Comparison of ENCODE assay signal across 9 cellular contexts in genomic region chr22:17997456-17997855, GRCh38. TPM values are rescaled to one million over a fixed set of nuclear protein-coding genes. Genes with fewer than 3 reads are reported as not detected.
DNase-seq lines count a peak whose midpoint lies in the region; ATAC-seq and TF ChIP-seq lines count a peak whose summit lies in the region.
"Had no signal": no experiment of that assay in that cellular context is flagged by ENCODE, and none has a peak within 500 bp of the region (broad histone marks: within the 10 kb centered on the region; RNA-seq: fewer than 3 reads in every experiment).

No MANE protein-coding gene starts in this region.

- H4K12ac ChIP-seq in trophoblast cell (ENCODE audit: low read depth, low read length), result no peak overlapping the region

- H3K36me3 ChIP-seq in OCI-LY7 (ENCODE audit: insufficient read depth, low read length) (peaks cover 28% of the 10 kb centered on the region), mammary epithelial cell (ENCODE audit: insufficient read depth, low read length) (peaks cover under 1% of the 10 kb centered on the region), trophoblast cell (ENCODE audit: control insufficient read depth in 1 of 2, insufficient read depth in 2 of 2, low read length in 2 of 2) (peaks cover 0 to 3% of the 10 kb centered on the region in 2 experiments)

- H3K79me2 ChIP-seq in OCI-LY7 (ENCODE audit: insufficient read depth, low read depth, low read length), result peaks cover 96% of the 10 kb centered on the region
- H3K79me2 ChIP-seq in mammary epithelial cell (ENCODE audit: insufficient read depth, low read length), result peaks cover 92% of the 10 kb centered on the region
- peaks cover 12% of the 10 kb centered on the region for H3K79me2 ChIP-seq in trophoblast cell (ENCODE audit: control insufficient read depth, insufficient read depth, low read length, poor library complexity)

- no peak overlapping the region for H2BK120ac ChIP-seq in trophoblast cell (ENCODE audit: insufficient read depth, low read length, poor library complexity)

- H2AK5ac ChIP-seq in trophoblast cell (ENCODE audit: low read length), result no peak overlapping the region

- H4K8ac ChIP-seq in trophoblast cell (ENCODE audit: low read depth, low read length), result no peak overlapping the region

- H3K4ac ChIP-seq in trophoblast cell (ENCODE audit: low read depth, low read length), result no peak overlapping the region

- TF ChIP-seq CTCF in OCI-LY7 (conservative IDR thresholded peaks at IDR 0.05; ENCODE audit: low read length) (no peak), mammary epithelial cell (conservative IDR thresholded peaks at IDR 0.05 in 1 of 2, IDR thresholded peaks at IDR 0.05 in 1 of 2; ENCODE audit: extremely low read depth in 1 of 2, insufficient read depth in 1 of 2, low read depth in 1 of 2, low read length in 2 of 2) (no peak), lower leg skin (IDR thresholded peaks at IDR 0.05) (no peak)

- H4K91ac ChIP-seq in trophoblast cell (ENCODE audit: low read depth, low read length), result no peak overlapping the region

- no peak for TF ChIP-seq POLR2A in lower leg skin (IDR thresholded peaks at IDR 0.05)

- H2AFZ ChIP-seq in OCI-LY7 (ENCODE audit: low read length) (no peak overlapping the region), mammary epithelial cell (ENCODE audit: low read depth, low read length) (no peak overlapping the region), trophoblast cell (ENCODE audit: insufficient read depth, low read length, poor library complexity) (no peak overlapping the region)

- DNase-seq in EL (peak; percentile 59), OCI-LY7 (ENCODE audit: low spot score) (no peak), mammary epithelial cell (peak; percentile 46), trophoblast cell (peak; percentile 69 to 76), lower leg skin (ENCODE audit: low spot score in 2 of 2) (no peak), NCI-H187 (lab: John Stamatoyannopoulos, UW) (no peak), left colon (no peak)
- DNase-seq: NCI-H2171 had no signal

- H3K27me3 ChIP-seq in mammary epithelial cell (ENCODE audit: insufficient read depth, low read length) (no peaks in the 10 kb centered on the region), trophoblast cell (ENCODE audit: insufficient read depth, low read length) (no peaks in the 10 kb centered on the region)

- H3K27ac ChIP-seq in OCI-LY7 (ENCODE audit: low read depth, low read length, poor library complexity, severe bottlenecking) (peak overlapping the region; percentile 96), mammary epithelial cell (ENCODE audit: insufficient read depth, low read depth, low read length) (no peak overlapping the region), trophoblast cell (ENCODE audit: low read depth, low read length) (no peak overlapping the region)

- H2BK5ac ChIP-seq in trophoblast cell (ENCODE audit: low read depth, low read length, poor library complexity), result no peak overlapping the region

- no peaks in the 10 kb centered on the region for H3K9me2 ChIP-seq in OCI-LY7 (ENCODE audit: insufficient read depth, low read length)

- H3K18ac ChIP-seq in trophoblast cell (ENCODE audit: low read length), result no peak overlapping the region

- peaks cover 22% of the 10 kb centered on the region; the same call in 1 of the 2 replicates for H4K20me1 ChIP-seq in OCI-LY7 (ENCODE audit: insufficient read depth, low read length)
- H4K20me1 ChIP-seq in mammary epithelial cell (ENCODE audit: insufficient read depth, low read length), result peaks cover 3% of the 10 kb centered on the region

- dilution Hi-C loops in mammary epithelial cell (cut with HindIII; ENCODE audit: low sequenced_read_pairs), result no loop called here

- BruUV-seq in OCI-LY7 (replicated peaks; lab: Mats Ljungman, UMichigan), result TSS peak; percentile 32
- BruUV-seq in mammary epithelial cell (replicated peaks; lab: Mats Ljungman, UMichigan), result no TSS peak

- H3K4me3 ChIP-seq in OCI-LY7 (ENCODE audit: low read depth, low read length, poor library complexity, severe bottlenecking) (peak overlapping the region; percentile 61), mammary epithelial cell (replicated peaks in 1 of 3; ENCODE audit: insufficient read depth in 1 of 3, low read depth in 2 of 3, low read length in 3 of 3) (no peak overlapping the region), trophoblast cell (ENCODE audit: low read depth, low read length) (no peak overlapping the region), lower leg skin (ENCODE audit: low read depth, poor library complexity, severe bottlenecking) (no peak overlapping the region)

- intact Hi-C loops in OCI-LY7 (cut with micrococcal nuclease; ENCODE audit: unreplicated experiment), result no loop called here
- intact Hi-C loops in mammary epithelial cell (cut with micrococcal nuclease), result no loop called here
- intact Hi-C loops in lower leg skin (cut with DNase I; ENCODE audit: low total_unique reads), result no loop called here
- intact Hi-C loops in left colon (cut with DNase I, micrococcal nuclease), result no loop called here

- peaks cover 79% of the 10 kb centered on the region for H3K4me1 ChIP-seq in OCI-LY7 (ENCODE audit: insufficient read depth, low read length, poor library complexity, severe bottlenecking)
- H3K4me1 ChIP-seq in mammary epithelial cell (ENCODE audit: insufficient read depth, low read length), result peaks cover 29% of the 10 kb centered on the region
- peaks cover 3 to 4% of the 10 kb centered on the region in 2 experiments for H3K4me1 ChIP-seq in trophoblast cell (ENCODE audit: control insufficient read depth in 1 of 2, insufficient read depth in 2 of 2, low read length in 2 of 2)

- peaks cover 7% of the 10 kb centered on the region for H3K79me1 ChIP-seq in trophoblast cell (ENCODE audit: low read length)

- H3K4me2 ChIP-seq in OCI-LY7 (ENCODE audit: low read length) (peak overlapping the region; percentile 69), mammary epithelial cell (ENCODE audit: insufficient read depth, low read depth, low read length) (no peak overlapping the region), trophoblast cell (ENCODE audit: low read length) (no peak overlapping the region)

- 68% methylated on average over 5 of the region's 5 CpGs for WGBS in mammary epithelial cell (ENCODE audit: low coverage, missing lambda C conversion rate)
- no CpG with 5 or more reads among the region's 5 CpGs for WGBS in trophoblast cell (ENCODE audit: extremely low coverage, insufficient coverage, insufficient read length)
- WGBS in lower leg skin, 2 donors, result 74% methylated on average over 5 of the region's 5 CpGs

- ATAC-seq in left colon, result no peak
- ATAC-seq: HepG2 had no signal

- POLR2A ChIA-PET in OCI-LY7 (lab: Charles Lee), result interaction anchor here (1.0 to 1.7 kb wide), 5 partner anchors 17 to 79 kb away, joined by 3 to 12 read pairs (median 4); partner anchors contain the start of gene PEX26

- no peak overlapping the region for H3K9ac ChIP-seq in mammary epithelial cell (ENCODE audit: insufficient read depth, low read length)
- no peak overlapping the region for H3K9ac ChIP-seq in trophoblast cell (ENCODE audit: low read length)

- CTCF ChIA-PET in OCI-LY7 (lab: Charles Lee; ENCODE audit: unreplicated experiment), result interaction anchor here (1.3 kb wide), 1 partner anchor 78 kb away, joined by 6 read pairs; no protein-coding TSS in a partner anchor
- CTCF ChIA-PET in mammary epithelial cell (lab: Charles Lee; ENCODE audit: low non-redundant PET), result no interaction called here

- in situ Hi-C loops in mammary epithelial cell (cut with MboI; ENCODE audit: low sequenced_read_pairs in 2 of 2), result loop anchor here (5.0 to 10.0 kb wide), 2 partner anchors 75 to 77 kb away; partner anchors contain the start of gene PEX26 (in 1 of the 2)

- H3K14ac ChIP-seq in trophoblast cell (ENCODE audit: low read length), result no peak overlapping the region

- no peak overlapping the region for H2BK12ac ChIP-seq in trophoblast cell (ENCODE audit: low read length)

- H3K23ac ChIP-seq in trophoblast cell (ENCODE audit: low read length), result no peak overlapping the region

- no peaks in the 10 kb centered on the region for H3K9me3 ChIP-seq in OCI-LY7 (ENCODE audit: low read length)
- H3K9me3 ChIP-seq in mammary epithelial cell (replicated peaks; ENCODE audit: insufficient read depth, low read length), result no peaks in the 10 kb centered on the region
- no peaks in the 10 kb centered on the region for H3K9me3 ChIP-seq in trophoblast cell (ENCODE audit: insufficient read depth, low read depth, low read length)

RNA-seq across cellular contexts. Expression of gene MICAL3, which starts 26.9 kb away (rescaled TPM):
- total RNA-seq in OCI-LY7 (2014; rRNA removed; shearing (Covaris generic)), result 80.9 and 93.2 TPM in 2 replicates
- total RNA-seq in OCI-LY7 (2022) (175 and 210 TPM in 2 replicates), mammary epithelial cell (100 to 1,000 TPM in 1 of 2 donors, 10 to 100 TPM in 1; 67.2 to 102 TPM), lower leg skin (10 to 100 TPM; 24.3 to 29.7 (median 28.2) TPM), left colon (100 to 1,000 TPM in 1 of 2 donors, 10 to 100 TPM in 1; 93.6 to 114 TPM)
- polyA plus RNA-seq in mammary epithelial cell, result 31.3 TPM
- polyA minus RNA-seq in mammary epithelial cell, result 110 TPM
- polyA plus RNA-seq in trophoblast cell (2013), result 18.1 and 20.6 TPM in 2 replicates

Comparison
In these comparisons a context has a peak if more than half of its experiments do, and no peak if none do; other contexts are left out.
1. DNase-seq: peak in EL (single experiment), mammary epithelial cell (single experiment) and trophoblast cell (2 of 2); none in OCI-LY7 (single experiment), lower leg skin (0 of 2), NCI-H187 (0 of 2) and left colon (0 of 2).